Comparison of ENCODE assay signal across 15 cellular contexts in genomic region chr16:19513377-19514053, GRCh38. TPM values are rescaled to one million over a fixed set of nuclear protein-coding genes. Genes with fewer than 3 reads are reported as not detected.
DNase-seq lines count a peak whose midpoint lies in the region; ATAC-seq and TF ChIP-seq lines count a peak whose summit lies in the region.
"Had no signal": no experiment of that assay in that cellular context is flagged by ENCODE, and none has a peak within 500 bp of the region (broad histone marks: within the 10 kb centered on the region; RNA-seq: fewer than 3 reads in every experiment).

No MANE protein-coding gene starts in this region.

- H3K27me3 ChIP-seq in CD8-positive, alpha-beta T cell (ENCODE audit: insufficient read depth, low read length), result no peaks in the 10 kb centered on the region
- H3K27me3 ChIP-seq: SJCRH30 had no signal

- peaks cover 60% of the 10 kb centered on the region for H3K36me3 Mint-ChIP-seq in CD8-positive, alpha-beta T cell
- peaks cover 63% of the 10 kb centered on the region for H3K36me3 Mint-ChIP-seq in dendritic cell treated with granulocyte-macrophage colony-stimulating factor and Interleukin-4, amounts not matched to agents 40 ng/mL and 50 ng/mL, for 4 days (ENCODE audit: low read depth)

- peaks cover 6% of the 10 kb centered on the region for H3K36me3 ChIP-seq in CD8-positive, alpha-beta T cell (ENCODE audit: insufficient read depth, low read length)
- H3K36me3 ChIP-seq in mucosa of descending colon (ENCODE audit: low read depth), result peaks cover 4% of the 10 kb centered on the region

- no peaks in the 10 kb centered on the region for H3K9me3 Mint-ChIP-seq in CD8-positive, alpha-beta T cell
- no peaks in the 10 kb centered on the region for H3K9me3 Mint-ChIP-seq in dendritic cell treated with granulocyte-macrophage colony-stimulating factor and Interleukin-4, amounts not matched to agents 40 ng/mL and 50 ng/mL, for 4 days
- H3K9me3 Mint-ChIP-seq: stimulated activated memory B cell treated with anti-CD40 and anti-IgM and Interleukin-4, amounts not matched to agents 10 μg/mL and 1 μg/mL and 100 μg/mL, for 72 hours had no signal

- no peak for TF ChIP-seq CTCF in CD8-positive, alpha-beta T cell (IDR thresholded peaks at IDR 0.05)
- TF ChIP-seq CTCF in mucosa of descending colon (IDR thresholded peaks at IDR 0.05), result no peak

- no peak overlapping the region for H3K4me3 ChIP-seq in CD8-positive, alpha-beta T cell (ENCODE audit: low read depth, low read length)
- no peak overlapping the region for H3K4me3 ChIP-seq in mucosa of descending colon
- H3K4me3 ChIP-seq: SJCRH30 had no signal

- peak overlapping the region; percentile 55 for H3K27ac Mint-ChIP-seq in CD8-positive, alpha-beta T cell
- H3K27ac Mint-ChIP-seq in dendritic cell treated with granulocyte-macrophage colony-stimulating factor and Interleukin-4, amounts not matched to agents 40 ng/mL and 50 ng/mL, for 4 days, result peak overlapping the region; percentile 86
- H3K27ac Mint-ChIP-seq: stimulated activated memory B cell treated with anti-CD40 and anti-IgM and Interleukin-4, amounts not matched to agents 10 μg/mL and 1 μg/mL and 100 μg/mL, for 72 hours had no signal

- H3K4me1 Mint-ChIP-seq in CD8-positive, alpha-beta T cell (ENCODE audit: low read depth), result peaks cover 31% of the 10 kb centered on the region
- peaks cover 48% of the 10 kb centered on the region for H3K4me1 Mint-ChIP-seq in dendritic cell treated with granulocyte-macrophage colony-stimulating factor and Interleukin-4, amounts not matched to agents 40 ng/mL and 50 ng/mL, for 4 days (ENCODE audit: low read depth)

- DNase-seq in CD8-positive, alpha-beta T cell, result no peak
- DNase-seq in NOMO-1 treated with DMSO at 0.1 percent for 48 hours (lab: John Stamatoyannopoulos, UW; ENCODE audit: unreplicated experiment) (peak; percentile 96), mucosa of descending colon (no peak), NCI-H146 treated with DMSO at 0.1 percent for 48 hours (lab: John Stamatoyannopoulos, UW; ENCODE audit: unreplicated experiment) (no peak), SHP77 treated with DMSO at 0.1 percent for 48 hours (lab: John Stamatoyannopoulos, UW) (no peak)
- DNase-seq: activated T-cell treated with anti-CD3 and anti-CD28 coated beads for 4 hours; amygdala; NCI-H510A; SJCRH30; stimulated activated CD4-positive, alpha-beta T cell treated with anti-CD3 and anti-CD28 coated beads, Interleukin-2, amount 100 ng/mL, for 24 hours had no signal

- no peak overlapping the region for H3K4me3 Mint-ChIP-seq in CD8-positive, alpha-beta T cell
- H3K4me3 Mint-ChIP-seq in dendritic cell treated with granulocyte-macrophage colony-stimulating factor and Interleukin-4, amounts not matched to agents 40 ng/mL and 50 ng/mL, for 4 days, result peak overlapping the region; percentile 59
- H3K4me3 Mint-ChIP-seq: stimulated activated memory B cell treated with anti-CD40 and anti-IgM and Interleukin-4, amounts not matched to agents 10 μg/mL and 1 μg/mL and 100 μg/mL, for 72 hours had no signal

- no peaks in the 10 kb centered on the region for H3K9me3 ChIP-seq in CD8-positive, alpha-beta T cell (ENCODE audit: low read length)
- no peaks in the 10 kb centered on the region for H3K9me3 ChIP-seq in mucosa of descending colon
- H3K9me3 ChIP-seq: SJCRH30 had no signal

- no peak overlapping the region for H3K27ac ChIP-seq in CD8-positive, alpha-beta T cell (ENCODE audit: low read depth, low read length)
- H3K27ac ChIP-seq: SJCRH30 had no signal

- POLR2A ChIA-PET in CD8-positive, alpha-beta T cell (lab: Charles Lee), result no interaction called here

- ATAC-seq in CD8-positive, alpha-beta T cell, result no peak
- ATAC-seq in mucosa of descending colon (peak; percentile 87), HG02981 (IDR thresholded peaks at IDR 0.05; ENCODE audit: unreplicated experiment) (no peak), GM18502 (IDR thresholded peaks at IDR 0.05; ENCODE audit: poor library complexity, unreplicated experiment) (no peak)
- ATAC-seq: activated CD4-positive, CD25-positive, alpha-beta regulatory T cell treated with anti-CD3 and anti-CD28 coated beads, Interleukin-2, amount 50 U/mL, for 24 hours; stimulated activated memory B cell treated with anti-CD40 and anti-IgM and Interleukin-4, amounts not matched to agents 10 μg/mL and 1 μg/mL and 100 μg/mL, for 72 hours had no signal

- no peaks in the 10 kb centered on the region for H3K27me3 Mint-ChIP-seq in CD8-positive, alpha-beta T cell (ENCODE audit: low read depth)
- H3K27me3 Mint-ChIP-seq in dendritic cell treated with granulocyte-macrophage colony-stimulating factor and Interleukin-4, amounts not matched to agents 40 ng/mL and 50 ng/mL, for 4 days, result no peaks in the 10 kb centered on the region
- H3K27me3 Mint-ChIP-seq: stimulated activated memory B cell treated with anti-CD40 and anti-IgM and Interleukin-4, amounts not matched to agents 10 μg/mL and 1 μg/mL and 100 μg/mL, for 72 hours had no signal

- intact Hi-C loops in CD8-positive, alpha-beta T cell (cut with DNase I, micrococcal nuclease), result no loop called here
- intact Hi-C loops in dendritic cell treated with granulocyte-macrophage colony-stimulating factor and Interleukin-4, amounts not matched to agents 40 ng/mL and 50 ng/mL, for 4 days (cut with micrococcal nuclease), result no loop called here
- intact Hi-C loops in mucosa of descending colon (cut with DNase I, micrococcal nuclease), result loop anchor here in 1 of 2 donors (10.0 kb wide), 1 partner anchor 119 kb away; no protein-coding TSS in a partner anchor

- CTCF ChIA-PET in CD8-positive, alpha-beta T cell (lab: Charles Lee), result interaction anchor here (1.7 kb wide), 1 partner anchor 11 kb away, joined by 6 read pairs; no protein-coding TSS in a partner anchor

- no peaks in the 10 kb centered on the region for H3K4me1 ChIP-seq in CD8-positive, alpha-beta T cell (ENCODE audit: insufficient read depth, low read length)
- H3K4me1 ChIP-seq in mucosa of descending colon (ENCODE audit: low read depth), result peaks cover 40% of the 10 kb centered on the region
- H3K4me1 ChIP-seq: SJCRH30 had no signal

RNA-seq across cellular contexts. Expression of gene GDE1, which starts 8.4 kb away (rescaled TPM):
- total RNA-seq in CD8-positive, alpha-beta T cell, result 10 to 100 TPM; 26.2 to 29.0 TPM
- total RNA-seq in mucosa of descending colon, result 100 to 1,000 TPM in 2 of 3 donors, 10 to 100 TPM in 1; 90.5 to 125 (median 106) TPM

RNA-seq across cellular contexts. Expression of gene CCP110, which starts 10.2 kb away (rescaled TPM):
- total RNA-seq in CD8-positive, alpha-beta T cell, result 10 to 100 TPM; 12.2 to 14.1 TPM
- 10 to 100 TPM in 1 of 3 donors, 1 to 10 TPM in 2; 9.0 to 22.5 (median 9.6) TPM for total RNA-seq in mucosa of descending colon

RNA-seq across cellular contexts. Expression of gene VPS35L, which starts 42.0 kb away (rescaled TPM):
- total RNA-seq in CD8-positive, alpha-beta T cell, result 10 to 100 TPM; 26.5 to 27.3 TPM
- 10 to 100 TPM; 47.2 to 61.7 (median 61.4) TPM for total RNA-seq in mucosa of descending colon
